8 cellular contexts compared by ENCODE assay signal in the genomic region with DNA sequence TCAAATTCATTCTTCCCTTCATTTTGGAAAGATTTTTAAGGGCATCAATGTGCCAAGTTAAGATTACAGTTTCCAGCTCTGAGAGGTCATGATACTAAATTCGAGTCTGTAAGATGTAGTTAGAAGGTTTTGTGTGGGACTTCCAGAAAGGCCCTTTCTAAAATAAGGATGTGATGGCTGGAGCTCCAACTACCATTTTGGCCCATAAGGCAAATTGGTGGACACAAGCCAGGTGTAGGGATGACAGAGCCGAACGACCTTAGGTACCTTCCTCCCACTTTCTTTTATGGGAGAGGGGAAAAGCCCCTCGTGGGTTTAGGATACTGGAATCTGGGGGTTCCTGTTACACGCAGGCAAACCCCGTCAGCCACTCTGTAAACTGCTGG. TPM values are rescaled to one million over a fixed set of nuclear protein-coding genes. Genes with fewer than 3 reads are reported as not detected.
DNase-seq lines count a peak whose midpoint lies in the region; ATAC-seq and TF ChIP-seq lines count a peak whose summit lies in the region.

No MANE protein-coding gene starts in this region.

- no peaks in the 10 kb centered on the region for H3F3A ChIP-seq in GM23248 (ENCODE audit: insufficient read depth)

- H3K4me1 ChIP-seq in GM23248 (ENCODE audit: insufficient read depth) (peaks cover 15% of the 10 kb centered on the region), foreskin keratinocyte (peaks cover 5% of the 10 kb centered on the region), skeletal muscle satellite cell (ENCODE audit: control insufficient read depth, insufficient read depth, low read length) (peaks cover 14% of the 10 kb centered on the region)

- peaks cover 13 to 26% (median 21%) of the 10 kb centered on the region in 3 donors for H3K4me1 Mint-ChIP-seq in T-cell

- H3K9me2 ChIP-seq in GM23248 (ENCODE audit: insufficient read depth) = no peaks in the 10 kb centered on the region

- H3K36me3 ChIP-seq in GM23248 (ENCODE audit: low read depth) (no peaks in the 10 kb centered on the region), skeletal muscle satellite cell (ENCODE audit: insufficient read depth, low read length) (no peaks in the 10 kb centered on the region)

- peak overlapping the region; percentile 90 for H3K9ac ChIP-seq in GM23248
- H3K9ac ChIP-seq in skeletal muscle satellite cell (ENCODE audit: low read depth, low read length) = peak overlapping the region; percentile 90

- H3K79me2 ChIP-seq in GM23248 (ENCODE audit: insufficient read depth) = peaks cover 38% of the 10 kb centered on the region

- ATAC-seq in T-cell (replicated peaks in 1 of 4) = no peak
- no peak for ATAC-seq in foreskin keratinocyte

- TF ChIP-seq CTCF in foreskin keratinocyte (conservative IDR thresholded peaks at IDR 0.05) = no peak

- H3K4me2 ChIP-seq in GM23248 (ENCODE audit: unreplicated experiment) (peak overlapping the region; percentile 70), skeletal muscle satellite cell (ENCODE audit: low read length) (peak overlapping the region; percentile 88)

- H3K27me3 ChIP-seq in GM23248 (replicated peaks; ENCODE audit: insufficient read depth) (no peaks in the 10 kb centered on the region), foreskin keratinocyte (no peaks in the 10 kb centered on the region), skeletal muscle satellite cell (ENCODE audit: control insufficient read depth, insufficient read depth, low read length) (no peaks in the 10 kb centered on the region)

- H3K27me3 Mint-ChIP-seq in T-cell = peaks cover 5 to 6% of the 10 kb centered on the region in 2 donors

- no peak overlapping the region for H3K27ac Mint-ChIP-seq in T-cell

- WGBS in GM23248 (ENCODE audit: low coverage in 1 of 2, low lambda C conversion rate in 2 of 2, missing lambda C conversion rate in 2 of 2), 2 experiments = 8 to 10% methylated on average over 6 of the region's 6 CpGs

- peak overlapping the region; percentile 90 to 99 (median 92) for H3K4me3 Mint-ChIP-seq in T-cell

- H4K20me1 ChIP-seq in GM23248 (ENCODE audit: insufficient read depth) = no peaks in the 10 kb centered on the region

- peaks cover 0 to 2% (median 0%) of the 10 kb centered on the region in 3 donors for H3K9me3 Mint-ChIP-seq in T-cell

- CTCF ChIA-PET in T-cell (lab: Charles Lee) = no interaction called here

- H3K4me3 ChIP-seq in GM23248 (peak overlapping the region; percentile 92), skeletal muscle satellite cell (ENCODE audit: low read length) (peak overlapping the region; percentile 85)

- POLR2A ChIA-PET in T-cell (lab: Charles Lee) = no interaction called here

- DNase-seq in GM23248 = no peak
- DNase-seq in T-cell = no peak
- DNase-seq in foreskin keratinocyte = no peak
- no peak for DNase-seq in NCI-H187 treated with DMSO at 0.1 percent for 48 hours (lab: John Stamatoyannopoulos, UW)
- no peak for DNase-seq in caudate nucleus (lab: John Stamatoyannopoulos, UW)
- DNase-seq in DMS153 treated with DMSO at 0.1 percent for 48 hours (lab: John Stamatoyannopoulos, UW; ENCODE audit: unreplicated experiment) = no peak
- no peak for DNase-seq in DMS79 (lab: John Stamatoyannopoulos, UW)

- H3K27ac ChIP-seq in GM23248 (peak overlapping the region; percentile 45), foreskin keratinocyte (peak overlapping the region; percentile 75), caudate nucleus (ENCODE audit: low read depth, low read length) (no peak overlapping the region)

- peak overlapping the region; percentile 95 for H2AFZ ChIP-seq in GM23248

- no peaks in the 10 kb centered on the region for H3K36me3 Mint-ChIP-seq in T-cell

- H3K9me3 ChIP-seq in GM23248 (ENCODE audit: low read depth) (no peaks in the 10 kb centered on the region), skeletal muscle satellite cell (replicated peaks; ENCODE audit: low read length) (no peaks in the 10 kb centered on the region)

- in situ Hi-C loops in GM23248 (cut with MboI) = no loop called here

RNA-seq across cellular contexts. Expression of a gene that starts 54.3 kb away (rescaled TPM):
- 6.1 and 11.4 TPM in 2 replicates for total RNA-seq in GM23248 (2014; rRNA removed; shearing (Covaris generic))
- polyA plus RNA-seq in GM23248 (2016; fragmentation: Nextera tagmentation; extraction: Ambion mirVana) = 4.4 and 4.5 TPM in 2 replicates
- total RNA-seq in T-cell = 1 to 10 TPM; 4.5 to 7.5 (median 5.8) TPM
- total RNA-seq in foreskin keratinocyte = 5.8 and 6.0 TPM in 2 replicates
- polyA plus RNA-seq in foreskin keratinocyte = 1.4 and 1.9 TPM in 2 replicates
- total RNA-seq in skeletal muscle satellite cell (2012; rRNA removed) = 11.7 and 13.3 TPM in 2 replicates
